ENCODE assay signal across 10 cellular contexts in genomic region chr3:133136114-133137041, GRCh38.
DNase-seq lines count a peak whose midpoint lies in the region; ATAC-seq and TF ChIP-seq lines count a peak whose summit lies in the region.
"Had no signal": no experiment of that assay in that cellular context is flagged by ENCODE, and none has a peak within 500 bp of the region (broad histone marks: within the 10 kb centered on the region; RNA-seq: fewer than 3 reads in every experiment).

No MANE protein-coding gene starts in this region.

- TF ChIP-seq POLR2A in transverse colon (IDR thresholded peaks at IDR 0.05): no peak

- H3K9me2 ChIP-seq in GM23248 (ENCODE audit: insufficient read depth): 0 out of 2 replicates have a peak, but pooled peaks cover 3% of the 10 kb centered on the region

- H3K27me3 ChIP-seq in GM23248 (replicated peaks; ENCODE audit: insufficient read depth) (no peaks in the 10 kb centered on the region), transverse colon (no peaks in the 10 kb centered on the region)

- intact Hi-C loops in transverse colon (cut with DNase I; ENCODE audit: low total_unique reads): no loop called here

- ATAC-seq in GM18511 (IDR thresholded peaks at IDR 0.05; ENCODE audit: unreplicated experiment) (peak; percentile 79), GM18873 (IDR thresholded peaks at IDR 0.05; ENCODE audit: low FRiP score, unreplicated experiment) (no peak)
- ATAC-seq: naive thymus-derived CD4-positive, alpha-beta T cell had no signal

- TF ChIP-seq CTCF in choroid plexus epithelial cell (conservative IDR thresholded peaks at IDR 0.05; ENCODE audit: low read depth, low read length): no peak
- no peak for TF ChIP-seq CTCF in transverse colon (IDR thresholded peaks at IDR 0.05)

- H3K4me2 ChIP-seq in GM23248 (ENCODE audit: unreplicated experiment): no peak overlapping the region

- H3K4me3 ChIP-seq in GM23248: no peak overlapping the region
- no peak overlapping the region for H3K4me3 ChIP-seq in choroid plexus epithelial cell (ENCODE audit: low read depth, low read length)
- H3K4me3 ChIP-seq in transverse colon: no peak overlapping the region

- no peaks in the 10 kb centered on the region for H3K36me3 ChIP-seq in GM23248 (ENCODE audit: low read depth)
- no peaks in the 10 kb centered on the region for H3K36me3 ChIP-seq in transverse colon

- H2AFZ ChIP-seq in GM23248: no peak overlapping the region

- WGBS in GM23248 (ENCODE audit: low coverage in 1 of 2, low lambda C conversion rate in 2 of 2, missing lambda C conversion rate in 2 of 2), 2 experiments: 53 to 68% methylated on average over 2 of the region's 2 CpGs
- 66 to 85% methylated on average over 2 of the region's 2 CpGs for WGBS in transverse colon (ENCODE audit: low coverage in 1 of 2), 2 donors

- no peak overlapping the region for H3K9ac ChIP-seq in GM23248

- H3K4me1 ChIP-seq in GM23248 (ENCODE audit: insufficient read depth) (no peaks in the 10 kb centered on the region), transverse colon (no peaks in the 10 kb centered on the region)

- H3K27ac ChIP-seq in GM23248 (no peak overlapping the region), transverse colon (no peak overlapping the region)

- no peaks in the 10 kb centered on the region for H3K9me3 ChIP-seq in GM23248 (ENCODE audit: low read depth)
- no peaks in the 10 kb centered on the region for H3K9me3 ChIP-seq in transverse colon

- H3K79me2 ChIP-seq in GM23248 (ENCODE audit: insufficient read depth): no peaks in the 10 kb centered on the region

- no peaks in the 10 kb centered on the region for H3F3A ChIP-seq in GM23248 (ENCODE audit: insufficient read depth)

- no peaks in the 10 kb centered on the region for H4K20me1 ChIP-seq in GM23248 (ENCODE audit: insufficient read depth)

- peak; percentile 10 for DNase-seq in GM23248
- peak; percentile 75 for DNase-seq in NCI-H1436 treated with DMSO at 0.1 percent for 48 hours (lab: John Stamatoyannopoulos, UW)
- DNase-seq in choroid plexus epithelial cell (ENCODE audit: low read depth): peak; percentile 12
- DNase-seq in transverse colon: no peak
- no peak for DNase-seq in stimulated activated naive CD4-positive, alpha-beta T cell (lab: John Stamatoyannopoulos, UW)
- no peak for DNase-seq in cortex of kidney (lab: John Stamatoyannopoulos, UW)
- DNase-seq: DND-41; naive thymus-derived CD4-positive, alpha-beta T cell had no signal

- in situ Hi-C loops in GM23248 (cut with MboI): no loop called here
- in situ Hi-C loops in transverse colon (cut with MboI; ENCODE audit: low pct_ligation_motif_present in 1 of 4, low pct_unique_long_range_greater_than_20kb in 1 of 4, low sequenced_read_pairs in 3 of 4): no loop called here

- no peak for TF ChIP-seq EP300 in transverse colon (IDR thresholded peaks at IDR 0.05; ENCODE audit: low read depth)

Comparison
In these comparisons a context has a peak if more than half of its experiments do, and no peak if none do; other contexts are left out.
1. DNase-seq: peak in GM23248 (single experiment), NCI-H1436 treated with DMSO at 0.1 percent for 48 hours (single experiment) and choroid plexus epithelial cell (single experiment); none in transverse colon (single experiment), stimulated activated naive CD4-positive, alpha-beta T cell (0 of 6) and cortex of kidney (single experiment).